8 cellular contexts compared by ENCODE assay signal in genomic region chr4:25914670-25915358, GRCh38. TPM values are rescaled to one million over a fixed set of nuclear protein-coding genes. Genes with fewer than 3 reads are reported as not detected.
DNase-seq lines count a peak whose midpoint lies in the region; ATAC-seq and TF ChIP-seq lines count a peak whose summit lies in the region.

No MANE protein-coding gene starts in this region.

- ATAC-seq in T-helper 17 cell (no peak), gastroesophageal sphincter (no peak)
- ATAC-seq in stimulated activated memory B cell treated with anti-CD40 and anti-IgM and Interleukin-4, amounts not matched to agents 10 μg/mL and 1 μg/mL and 100 μg/mL, for 72 hours = no peak

- CTCF ChIA-PET in activated naive CD4-positive, alpha-beta T cell treated with anti-CD3 and anti-CD28 coated beads, Interleukin-2, amount 10 ng/mL, durations not matched to agents 7 days and 5 days (lab: Charles Lee) = interaction anchor here (1.1 to 1.4 kb wide), 2 partner anchors 23 to 25 kb away, joined by 3 read pairs; no protein-coding TSS in a partner anchor

- no peaks in the 10 kb centered on the region for H3K9me3 Mint-ChIP-seq in activated naive CD4-positive, alpha-beta T cell treated with anti-CD3 and anti-CD28 coated beads, Interleukin-2, amount 10 ng/mL, durations not matched to agents 7 days and 5 days
- no peaks in the 10 kb centered on the region for H3K9me3 Mint-ChIP-seq in stimulated activated memory B cell treated with anti-CD40 and anti-IgM and Interleukin-4, amounts not matched to agents 10 μg/mL and 1 μg/mL and 100 μg/mL, for 72 hours

- H3K4me3 Mint-ChIP-seq in activated naive CD4-positive, alpha-beta T cell treated with anti-CD3 and anti-CD28 coated beads, Interleukin-2, amount 10 ng/mL, durations not matched to agents 7 days and 5 days = peak overlapping the region; percentile 88
- H3K4me3 Mint-ChIP-seq in T-helper 17 cell = peak overlapping the region; percentile 95
- peak overlapping the region; percentile 98 for H3K4me3 Mint-ChIP-seq in stimulated activated memory B cell treated with anti-CD40 and anti-IgM and Interleukin-4, amounts not matched to agents 10 μg/mL and 1 μg/mL and 100 μg/mL, for 72 hours

- no peaks in the 10 kb centered on the region for H3K36me3 Mint-ChIP-seq in activated naive CD4-positive, alpha-beta T cell treated with anti-CD3 and anti-CD28 coated beads, Interleukin-2, amount 10 ng/mL, durations not matched to agents 7 days and 5 days
- no peaks in the 10 kb centered on the region for H3K36me3 Mint-ChIP-seq in T-helper 17 cell (ENCODE audit: low read depth)
- H3K36me3 Mint-ChIP-seq in stimulated activated memory B cell treated with anti-CD40 and anti-IgM and Interleukin-4, amounts not matched to agents 10 μg/mL and 1 μg/mL and 100 μg/mL, for 72 hours = peaks cover 12% of the 10 kb centered on the region

- no peaks in the 10 kb centered on the region for H3K27me3 ChIP-seq in gastroesophageal sphincter

- H3K27ac ChIP-seq in gastroesophageal sphincter = peak overlapping the region; percentile 85 to 92 (median 89)

- TF ChIP-seq POLR2A in gastroesophageal sphincter (IDR thresholded peaks at IDR 0.05) = no peak

- peaks cover 0 to 25% (median 4%) of the 10 kb centered on the region in 3 donors for H3K4me1 ChIP-seq in gastroesophageal sphincter

- no peak for TF ChIP-seq EP300 in gastroesophageal sphincter (IDR thresholded peaks at IDR 0.05)

- peak overlapping the region; percentile 99 for H3K27ac Mint-ChIP-seq in activated naive CD4-positive, alpha-beta T cell treated with anti-CD3 and anti-CD28 coated beads, Interleukin-2, amount 10 ng/mL, durations not matched to agents 7 days and 5 days
- peak overlapping the region; percentile 96 for H3K27ac Mint-ChIP-seq in T-helper 17 cell
- H3K27ac Mint-ChIP-seq in stimulated activated memory B cell treated with anti-CD40 and anti-IgM and Interleukin-4, amounts not matched to agents 10 μg/mL and 1 μg/mL and 100 μg/mL, for 72 hours = peak overlapping the region; percentile 97

- peaks cover 28% of the 10 kb centered on the region for H3K4me1 Mint-ChIP-seq in activated naive CD4-positive, alpha-beta T cell treated with anti-CD3 and anti-CD28 coated beads, Interleukin-2, amount 10 ng/mL, durations not matched to agents 7 days and 5 days
- peaks cover 15% of the 10 kb centered on the region for H3K4me1 Mint-ChIP-seq in T-helper 17 cell
- H3K4me1 Mint-ChIP-seq in stimulated activated memory B cell treated with anti-CD40 and anti-IgM and Interleukin-4, amounts not matched to agents 10 μg/mL and 1 μg/mL and 100 μg/mL, for 72 hours = peaks cover 35% of the 10 kb centered on the region

- WGBS in gastroesophageal sphincter (ENCODE audit: low coverage in 1 of 2), 2 donors = 42 to 63% methylated on average over 8 of the region's 8 CpGs

- no peak for TF ChIP-seq CTCF in gastroesophageal sphincter (IDR thresholded peaks at IDR 0.05)

- H3K27me3 Mint-ChIP-seq in activated naive CD4-positive, alpha-beta T cell treated with anti-CD3 and anti-CD28 coated beads, Interleukin-2, amount 10 ng/mL, durations not matched to agents 7 days and 5 days = peaks cover 12% of the 10 kb centered on the region
- no peaks in the 10 kb centered on the region for H3K27me3 Mint-ChIP-seq in T-helper 17 cell
- H3K27me3 Mint-ChIP-seq in stimulated activated memory B cell treated with anti-CD40 and anti-IgM and Interleukin-4, amounts not matched to agents 10 μg/mL and 1 μg/mL and 100 μg/mL, for 72 hours = no peaks in the 10 kb centered on the region

- peak overlapping the region; percentile 75 to 81 for H3K4me3 ChIP-seq in gastroesophageal sphincter

- no peaks in the 10 kb centered on the region for H3K36me3 ChIP-seq in gastroesophageal sphincter

- DNase-seq in activated naive CD4-positive, alpha-beta T cell treated with anti-CD3 and anti-CD28 coated beads, Interleukin-2, amount 10 ng/mL, durations not matched to agents 7 days and 5 days = no peak
- DNase-seq in activated naive CD4-positive, alpha-beta T cell (lab: John Stamatoyannopoulos, UW) = no peak
- DNase-seq in T-helper 17 cell = no peak
- no peak for DNase-seq in Kasumi-1 (lab: John Stamatoyannopoulos, UW)
- no peak for DNase-seq in iPS-NIHi11 (ENCODE audit: low spot score)
- DNase-seq in LoVo (ENCODE audit: low spot score) = no peak

- H3K9me3 ChIP-seq in T-helper 17 cell (ENCODE audit: control insufficient read depth, low read length, poor library complexity, severe bottlenecking) = no peaks in the 10 kb centered on the region
- no peaks in the 10 kb centered on the region for H3K9me3 ChIP-seq in gastroesophageal sphincter

RNA-seq across cellular contexts. Expression of gene SMIM20, which starts 0.8 kb away (rescaled TPM):
- total RNA-seq in T-helper 17 cell (10 to 100 TPM; 11.0 to 12.5 TPM), gastroesophageal sphincter (10 to 100 TPM; 26.5 to 44.2 (median 34.8) TPM)

RNA-seq across cellular contexts. Expression of gene SEL1L3, which starts 52.0 kb away (rescaled TPM):
- 10 to 100 TPM; 56.5 to 59.0 TPM for total RNA-seq in T-helper 17 cell
- 10 to 100 TPM in 1 of 4 donors, 1 to 10 TPM in 3; 2.2 to 29.8 (median 5.4) TPM for total RNA-seq in gastroesophageal sphincter
